In the genomic region with DNA sequence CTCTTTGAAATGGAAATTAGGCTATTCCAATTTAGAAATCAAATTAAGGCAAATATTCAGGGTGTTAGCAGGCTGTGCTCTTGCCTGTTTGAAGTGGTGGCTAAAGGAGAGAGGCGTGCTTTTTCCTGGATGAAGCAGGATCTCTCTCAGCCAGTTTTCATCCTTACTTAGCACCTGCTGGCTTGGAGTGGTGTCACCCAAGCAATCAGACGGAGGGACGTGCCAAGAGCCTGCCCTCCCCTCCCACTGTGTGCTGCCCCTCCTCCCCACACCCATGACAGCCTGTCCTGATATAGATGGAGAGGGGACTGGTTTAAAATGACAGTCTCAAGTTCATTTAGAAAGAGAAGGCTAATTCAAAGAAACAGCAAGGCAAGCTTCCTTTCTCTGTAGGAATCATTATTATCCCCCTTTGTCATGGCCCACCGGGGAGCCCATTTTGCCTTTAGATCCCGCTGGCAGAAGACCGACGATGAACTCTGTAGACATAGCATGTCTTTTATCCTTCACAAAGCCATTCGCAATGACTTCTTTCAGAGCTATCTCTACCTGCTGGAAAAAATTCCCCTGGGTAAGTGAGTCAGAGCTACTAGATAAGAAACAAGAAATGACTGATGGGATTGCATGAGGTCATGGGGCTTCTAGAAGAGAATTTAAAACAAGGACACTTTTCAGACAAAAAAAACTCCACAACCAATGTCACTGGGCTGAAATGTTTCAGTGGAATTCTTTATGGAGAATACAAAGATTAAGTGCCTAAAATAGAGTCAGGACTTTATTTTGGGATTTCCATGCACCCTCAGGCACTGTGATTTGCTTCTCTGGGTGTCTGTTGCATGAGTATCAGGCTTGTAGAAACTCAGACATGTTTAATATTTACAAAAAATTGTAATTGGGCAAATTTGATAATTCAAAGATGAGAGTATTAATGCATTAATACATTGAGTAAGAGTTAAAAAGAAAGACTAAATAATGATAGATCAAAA, we compare ENCODE assay signal across 1 cellular context.
TF ChIP-seq lines count a peak whose summit lies in the region.

A gene (plus strand): TSS at position 269 of the 986 bp plus-strand sequence. CDS start 149 bp downstream, at position 418.

TF ChIP-seq in GM23338, 12 proteins besides CTCF, POLR2A, EP300 and RAD21 (continued from another document):
- TF ChIP-seq, protein P1, sequence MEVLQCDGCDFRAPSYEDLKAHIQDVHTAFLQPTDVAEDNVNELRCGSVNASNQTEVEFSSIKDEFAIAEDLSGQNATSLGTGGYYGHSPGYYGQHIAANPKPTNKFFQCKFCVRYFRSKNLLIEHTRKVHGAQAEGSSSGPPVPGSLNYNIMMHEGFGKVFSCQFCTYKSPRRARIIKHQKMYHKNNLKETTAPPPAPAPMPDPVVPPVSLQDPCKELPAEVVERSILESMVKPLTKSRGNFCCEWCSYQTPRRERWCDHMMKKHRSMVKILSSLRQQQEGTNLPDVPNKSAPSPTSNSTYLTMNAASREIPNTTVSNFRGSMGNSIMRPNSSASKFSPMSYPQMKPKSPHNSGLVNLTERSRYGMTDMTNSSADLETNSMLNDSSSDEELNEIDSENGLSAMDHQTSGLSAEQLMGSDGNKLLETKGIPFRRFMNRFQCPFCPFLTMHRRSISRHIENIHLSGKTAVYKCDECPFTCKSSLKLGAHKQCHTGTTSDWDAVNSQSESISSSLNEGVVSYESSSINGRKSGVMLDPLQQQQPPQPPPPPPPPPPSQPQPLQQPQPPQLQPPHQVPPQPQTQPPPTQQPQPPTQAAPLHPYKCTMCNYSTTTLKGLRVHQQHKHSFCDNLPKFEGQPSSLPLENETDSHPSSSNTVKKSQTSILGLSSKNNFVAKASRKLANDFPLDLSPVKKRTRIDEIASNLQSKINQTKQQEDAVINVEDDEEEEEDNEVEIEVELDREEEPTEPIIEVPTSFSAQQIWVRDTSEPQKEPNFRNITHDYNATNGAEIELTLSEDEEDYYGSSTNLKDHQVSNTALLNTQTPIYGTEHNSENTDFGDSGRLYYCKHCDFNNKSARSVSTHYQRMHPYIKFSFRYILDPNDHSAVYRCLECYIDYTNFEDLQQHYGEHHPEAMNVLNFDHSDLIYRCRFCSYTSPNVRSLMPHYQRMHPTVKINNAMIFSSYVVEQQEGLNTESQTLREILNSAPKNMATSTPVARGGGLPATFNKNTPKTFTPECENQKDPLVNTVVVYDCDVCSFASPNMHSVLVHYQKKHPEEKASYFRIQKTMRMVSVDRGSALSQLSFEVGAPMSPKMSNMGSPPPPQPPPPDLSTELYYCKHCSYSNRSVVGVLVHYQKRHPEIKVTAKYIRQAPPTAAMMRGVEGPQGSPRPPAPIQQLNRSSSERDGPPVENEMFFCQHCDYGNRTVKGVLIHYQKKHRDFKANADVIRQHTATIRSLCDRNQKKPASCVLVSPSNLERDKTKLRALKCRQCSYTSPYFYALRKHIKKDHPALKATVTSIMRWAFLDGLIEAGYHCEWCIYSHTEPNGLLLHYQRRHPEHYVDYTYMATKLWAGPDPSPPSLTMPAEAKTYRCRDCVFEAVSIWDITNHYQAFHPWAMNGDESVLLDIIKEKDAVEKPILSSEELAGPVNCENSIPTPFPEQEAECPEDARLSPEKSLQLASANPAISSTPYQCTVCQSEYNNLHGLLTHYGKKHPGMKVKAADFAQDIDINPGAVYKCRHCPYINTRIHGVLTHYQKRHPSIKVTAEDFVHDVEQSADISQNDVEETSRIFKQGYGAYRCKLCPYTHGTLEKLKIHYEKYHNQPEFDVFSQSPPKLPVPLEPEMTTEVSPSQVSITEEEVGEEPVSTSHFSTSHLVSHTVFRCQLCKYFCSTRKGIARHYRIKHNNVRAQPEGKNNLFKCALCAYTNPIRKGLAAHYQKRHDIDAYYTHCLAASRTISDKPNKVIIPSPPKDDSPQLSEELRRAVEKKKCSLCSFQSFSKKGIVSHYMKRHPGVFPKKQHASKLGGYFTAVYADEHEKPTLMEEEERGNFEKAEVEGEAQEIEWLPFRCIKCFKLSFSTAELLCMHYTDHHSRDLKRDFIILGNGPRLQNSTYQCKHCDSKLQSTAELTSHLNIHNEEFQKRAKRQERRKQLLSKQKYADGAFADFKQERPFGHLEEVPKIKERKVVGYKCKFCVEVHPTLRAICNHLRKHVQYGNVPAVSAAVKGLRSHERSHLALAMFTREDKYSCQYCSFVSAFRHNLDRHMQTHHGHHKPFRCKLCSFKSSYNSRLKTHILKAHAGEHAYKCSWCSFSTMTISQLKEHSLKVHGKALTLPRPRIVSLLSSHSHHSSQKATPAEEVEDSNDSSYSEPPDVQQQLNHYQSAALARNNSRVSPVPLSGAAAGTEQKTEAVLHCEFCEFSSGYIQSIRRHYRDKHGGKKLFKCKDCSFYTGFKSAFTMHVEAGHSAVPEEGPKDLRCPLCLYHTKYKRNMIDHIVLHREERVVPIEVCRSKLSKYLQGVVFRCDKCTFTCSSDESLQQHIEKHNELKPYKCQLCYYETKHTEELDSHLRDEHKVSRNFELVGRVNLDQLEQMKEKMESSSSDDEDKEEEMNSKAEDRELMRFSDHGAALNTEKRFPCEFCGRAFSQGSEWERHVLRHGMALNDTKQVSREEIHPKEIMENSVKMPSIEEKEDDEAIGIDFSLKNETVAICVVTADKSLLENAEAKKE (CRISPR knock-in tag; IDR thresholded peaks at IDR 0.05) = peak; percentile 92
